In the genomic region with DNA sequence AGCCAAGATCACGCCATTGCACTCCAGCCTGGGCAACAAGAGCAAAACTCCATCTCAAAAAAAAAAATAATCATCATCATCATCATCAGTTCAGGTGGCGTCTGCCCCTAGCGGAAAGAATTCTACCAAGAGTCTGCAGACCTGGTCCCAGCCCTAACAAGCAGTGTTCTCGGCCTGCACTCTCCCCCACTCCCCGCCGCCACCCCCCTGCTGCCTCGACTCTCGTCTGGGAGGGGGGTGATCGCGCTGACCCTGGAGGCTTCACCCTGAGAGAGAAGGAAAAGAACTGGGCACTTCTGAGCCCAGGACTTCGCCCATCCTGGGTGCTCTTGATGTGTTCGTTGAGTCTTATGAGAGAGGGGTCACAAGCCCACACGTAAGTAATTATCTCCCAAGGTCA, we compare ENCODE assay signal across 28 cellular contexts.
"Had no signal": no experiment of that assay in that cellular context is flagged by ENCODE, and none has a peak within 500 bp of the region (broad histone marks: within the 10 kb centered on the region; RNA-seq: fewer than 3 reads in every experiment).

No MANE protein-coding gene starts in this region.

- H3K9me3 ChIP-seq: adrenal gland, body of pancreas, colonic mucosa had no signal

- ATAC-seq: activated naive CD8-positive, alpha-beta T cell treated with anti-CD3 and anti-CD28 coated beads, Interleukin-2, amount 50 U/mL, for 24 hours; activated T-cell treated with anti-CD3 and anti-CD28 coated beads, Interleukin-2, amount 50 U/mL, for 72 hours; body of pancreas; esophagus mucosa had no signal

- H3K4me3 Mint-ChIP-seq: activated CD4-positive, alpha-beta memory T cell treated with anti-CD3 and anti-CD28 coated beads, Interleukin-2, amount 10 ng/mL, durations not matched to agents 7 days and 5 days; activated CD4-positive, alpha-beta T cell treated with anti-CD3 and anti-CD28 coated beads, Interleukin-2, amount 10 ng/mL, durations not matched to agents 7 days and 5 days; activated naive CD4-positive, alpha-beta T cell treated with anti-CD3 and anti-CD28 coated beads, Interleukin-2, amount 50 U/mL, for 24 hours; activated naive CD8-positive, alpha-beta T cell treated with anti-CD3 and anti-CD28 coated beads for 36 hours; activated naive CD8-positive, alpha-beta T cell treated with anti-CD3 and anti-CD28 coated beads, Interleukin-2, amount 50 U/mL, for 24 hours; activated T-cell treated with anti-CD3 and anti-CD28 coated beads, Interleukin-2, amount 50 U/mL, for 24 hours; activated T-cell treated with anti-CD3 and anti-CD28 coated beads, Interleukin-2, amount 50 U/mL, for 72 hours had no signal

- H3K27me3 Mint-ChIP-seq: activated CD4-positive, alpha-beta memory T cell treated with anti-CD3 and anti-CD28 coated beads, Interleukin-2, amount 10 ng/mL, durations not matched to agents 7 days and 5 days; activated CD4-positive, alpha-beta T cell treated with anti-CD3 and anti-CD28 coated beads, Interleukin-2, amount 10 ng/mL, durations not matched to agents 7 days and 5 days; activated naive CD4-positive, alpha-beta T cell treated with anti-CD3 and anti-CD28 coated beads, Interleukin-2, amount 50 U/mL, for 24 hours; activated naive CD8-positive, alpha-beta T cell treated with anti-CD3 and anti-CD28 coated beads, Interleukin-2, amount 50 U/mL, for 24 hours; activated T-cell treated with anti-CD3 and anti-CD28 coated beads, Interleukin-2, amount 50 U/mL, for 24 hours had no signal

- H3K27ac ChIP-seq: body of pancreas, cardiac muscle cell, colonic mucosa had no signal

- H3K36me3 ChIP-seq: adrenal gland, cardiac muscle cell, colonic mucosa had no signal

- FAIRE-seq: frontal cortex had no signal

- H3K9me3 Mint-ChIP-seq: activated CD4-positive, alpha-beta memory T cell treated with anti-CD3 and anti-CD28 coated beads, Interleukin-2, amount 10 ng/mL, durations not matched to agents 7 days and 5 days; activated CD4-positive, alpha-beta T cell treated with anti-CD3 and anti-CD28 coated beads, Interleukin-2, amount 10 ng/mL, durations not matched to agents 7 days and 5 days; activated naive CD4-positive, alpha-beta T cell treated with anti-CD3 and anti-CD28 coated beads, Interleukin-2, amount 50 U/mL, for 24 hours; activated naive CD8-positive, alpha-beta T cell treated with anti-CD3 and anti-CD28 coated beads for 36 hours; activated naive CD8-positive, alpha-beta T cell treated with anti-CD3 and anti-CD28 coated beads, Interleukin-2, amount 50 U/mL, for 24 hours; activated T-cell treated with anti-CD3 and anti-CD28 coated beads, Interleukin-2, amount 50 U/mL, for 24 hours; activated T-cell treated with anti-CD3 and anti-CD28 coated beads, Interleukin-2, amount 50 U/mL, for 72 hours had no signal

- H3K4me1 Mint-ChIP-seq: activated CD4-positive, alpha-beta memory T cell treated with anti-CD3 and anti-CD28 coated beads, Interleukin-2, amount 10 ng/mL, durations not matched to agents 7 days and 5 days; activated CD4-positive, alpha-beta T cell treated with anti-CD3 and anti-CD28 coated beads, Interleukin-2, amount 10 ng/mL, durations not matched to agents 7 days and 5 days; activated naive CD4-positive, alpha-beta T cell treated with anti-CD3 and anti-CD28 coated beads, Interleukin-2, amount 50 U/mL, for 24 hours; activated naive CD8-positive, alpha-beta T cell treated with anti-CD3 and anti-CD28 coated beads for 36 hours; activated naive CD8-positive, alpha-beta T cell treated with anti-CD3 and anti-CD28 coated beads, Interleukin-2, amount 50 U/mL, for 24 hours had no signal

- H3K27ac Mint-ChIP-seq: activated CD4-positive, alpha-beta memory T cell treated with anti-CD3 and anti-CD28 coated beads, Interleukin-2, amount 10 ng/mL, durations not matched to agents 7 days and 5 days; activated CD4-positive, alpha-beta T cell treated with anti-CD3 and anti-CD28 coated beads, Interleukin-2, amount 10 ng/mL, durations not matched to agents 7 days and 5 days; activated naive CD4-positive, alpha-beta T cell treated with anti-CD3 and anti-CD28 coated beads, Interleukin-2, amount 50 U/mL, for 24 hours; activated naive CD8-positive, alpha-beta T cell treated with anti-CD3 and anti-CD28 coated beads for 36 hours; activated naive CD8-positive, alpha-beta T cell treated with anti-CD3 and anti-CD28 coated beads, Interleukin-2, amount 50 U/mL, for 24 hours; activated T-cell treated with anti-CD3 and anti-CD28 coated beads, Interleukin-2, amount 50 U/mL, for 24 hours; activated T-cell treated with anti-CD3 and anti-CD28 coated beads, Interleukin-2, amount 50 U/mL, for 72 hours had no signal

- H3K27me3 ChIP-seq: adrenal gland, body of pancreas, cardiac muscle cell, colonic mucosa had no signal

- DNase-seq: activated CD4-positive, alpha-beta memory T cell treated with anti-CD3 and anti-CD28 coated beads, Interleukin-2, amount 10 ng/mL, durations not matched to agents 7 days and 5 days; activated CD4-positive, alpha-beta T cell treated with anti-CD3 and anti-CD28 coated beads for 1 hour; activated CD4-positive, alpha-beta T cell treated with anti-CD3 and anti-CD28 coated beads for 4 hours; activated CD4-positive, alpha-beta T cell treated with anti-CD3 and anti-CD28 coated beads, Interleukin-2, amount 10 ng/mL, durations not matched to agents 7 days and 5 days; activated CD4-positive, alpha-beta T cell treated with anti-CD3 and anti-CD28 coated beads, Interleukin-2, amount 50 U/mL, for 4 hours; activated CD8-positive, alpha-beta memory T cell treated with anti-CD3 and anti-CD28 coated beads, Interleukin-2, amount 50 U/mL, for 48 hours; activated gamma-delta T cell; activated naive CD4-positive, alpha-beta T cell treated with Interleukin-2 at 50 U/mL for 16 hours; activated naive CD8-positive, alpha-beta T cell treated with anti-CD3 and anti-CD28 coated beads for 36 hours; activated naive CD8-positive, alpha-beta T cell treated with anti-CD3 and anti-CD28 coated beads, Interleukin-2, amount 50 U/mL, for 24 hours; activated T-cell treated with anti-CD3 and anti-CD28 coated beads for 4 hours; activated T-cell treated with anti-CD3 and anti-CD28 coated beads, Interleukin-2, amount 50 U/mL, for 24 hours; activated T-cell treated with anti-CD3 and anti-CD28 coated beads, Interleukin-2, amount 50 U/mL, for 72 hours; adrenal gland; amygdala; aorta; body of pancreas; central memory CD4-positive, alpha-beta T cell; cerebellar nuclear complex; colonic mucosa; effector CD8-positive, alpha-beta T cell; foreskin fibroblast; head of caudate nucleus; T-helper 2 cell had no signal

- H3K4me3 ChIP-seq: adrenal gland, body of pancreas, cardiac muscle cell, colonic mucosa had no signal

- H3K4me1 ChIP-seq: body of pancreas, colonic mucosa had no signal

- H3K36me3 Mint-ChIP-seq: activated naive CD4-positive, alpha-beta T cell treated with anti-CD3 and anti-CD28 coated beads, Interleukin-2, amount 50 U/mL, for 24 hours; activated naive CD8-positive, alpha-beta T cell treated with anti-CD3 and anti-CD28 coated beads for 36 hours had no signal
